1 cellular context compared by ENCODE assay signal in genomic region chr5:17448877-17449276, GRCh38.
TF ChIP-seq lines count a peak whose summit lies in the region.

No MANE protein-coding gene starts in this region.

TF ChIP-seq in IMR-90, 13 proteins besides CTCF, POLR2A, EP300 and RAD21 (continued from another document):
- TF ChIP-seq ELK1 (IDR thresholded peaks at IDR 0.05; ENCODE audit: borderline replicate concordance, low read depth, low read length): no peak
